1 cellular context compared by ENCODE assay signal in genomic region chr2:219576505-219577388, GRCh38.
TF ChIP-seq lines count a peak whose summit lies in the region.

No MANE protein-coding gene starts in this region.

TF ChIP-seq in HepG2, 621 proteins besides CTCF, POLR2A, EP300 and RAD21 (continued from another document and continues in another):
- TF ChIP-seq, protein P1, sequence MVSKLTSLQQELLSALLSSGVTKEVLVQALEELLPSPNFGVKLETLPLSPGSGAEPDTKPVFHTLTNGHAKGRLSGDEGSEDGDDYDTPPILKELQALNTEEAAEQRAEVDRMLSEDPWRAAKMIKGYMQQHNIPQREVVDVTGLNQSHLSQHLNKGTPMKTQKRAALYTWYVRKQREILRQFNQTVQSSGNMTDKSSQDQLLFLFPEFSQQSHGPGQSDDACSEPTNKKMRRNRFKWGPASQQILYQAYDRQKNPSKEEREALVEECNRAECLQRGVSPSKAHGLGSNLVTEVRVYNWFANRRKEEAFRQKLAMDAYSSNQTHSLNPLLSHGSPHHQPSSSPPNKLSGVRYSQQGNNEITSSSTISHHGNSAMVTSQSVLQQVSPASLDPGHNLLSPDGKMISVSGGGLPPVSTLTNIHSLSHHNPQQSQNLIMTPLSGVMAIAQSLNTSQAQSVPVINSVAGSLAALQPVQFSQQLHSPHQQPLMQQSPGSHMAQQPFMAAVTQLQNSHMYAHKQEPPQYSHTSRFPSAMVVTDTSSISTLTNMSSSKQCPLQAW (CRISPR knock-in tag; IDR thresholded peaks at IDR 0.05) = peak; percentile 99
- TF ChIP-seq U2AF2 (IDR thresholded peaks at IDR 0.05; ENCODE audit: low read depth, low read length) (0 out of 2 replicates have a peak, but pooled peaks have one; percentile 16), SRF (IDR thresholded peaks at IDR 0.05; ENCODE audit: low read depth, low read length) (0 out of 2 replicates have a peak, but pooled peaks have one; percentile 53), ZNF383 (CRISPR knock-in tag; IDR thresholded peaks at IDR 0.05; ENCODE audit: borderline replicate concordance) (no peak), CREB1 (IDR thresholded peaks at IDR 0.05) (peak; percentile 80), CREB1 (CRISPR knock-in tag; IDR thresholded peaks at IDR 0.05) (peak; percentile 74), RBM39 (IDR thresholded peaks at IDR 0.05; ENCODE audit: low read depth, low read length, poor library complexity, severe bottlenecking) (peak; percentile 70), ZNF136 (CRISPR knock-in tag; IDR thresholded peaks at IDR 0.05; ENCODE audit: low read depth) (peak; percentile 99), CENPX (CRISPR knock-in tag; IDR thresholded peaks at IDR 0.05) (no peak), NFATC3 (CRISPR knock-in tag; IDR thresholded peaks at IDR 0.05) (no peak; the same call in 1 of the 2 replicates), SYNCRIP (IDR thresholded peaks at IDR 0.05; ENCODE audit: insufficient read depth, low read depth, low read length) (no peak), SATB2 (CRISPR knock-in tag; IDR thresholded peaks at IDR 0.05) (no peak), ISL2 (CRISPR knock-in tag; IDR thresholded peaks at IDR 0.05) (peak; percentile 91), PTBP1 (IDR thresholded peaks at IDR 0.05; ENCODE audit: low read depth, low read length, poor library complexity, severe bottlenecking) (no peak), ZNF800 (CRISPR knock-in tag; IDR thresholded peaks at IDR 0.05) (peak; percentile 62; the same call in 1 of the 2 replicates), ZFP36L1 (CRISPR knock-in tag; IDR thresholded peaks at IDR 0.05) (peak; percentile 95), ZNF83 (CRISPR knock-in tag; IDR thresholded peaks at IDR 0.05; ENCODE audit: borderline replicate concordance) (no peak), ZNF3 (CRISPR knock-in tag; IDR thresholded peaks at IDR 0.05) (no peak), ZNF562 (CRISPR knock-in tag; IDR thresholded peaks at IDR 0.05; ENCODE audit: borderline replicate concordance) (no peak), ZNF839 (CRISPR knock-in tag; IDR thresholded peaks at IDR 0.05; ENCODE audit: borderline replicate concordance) (peak; percentile 20; the same call in 1 of the 2 replicates), GMEB2 (CRISPR knock-in tag; IDR thresholded peaks at IDR 0.05; ENCODE audit: low read depth) (0 out of 2 replicates have a peak, but pooled peaks have one; percentile 47), ZNF720 (CRISPR knock-in tag; IDR thresholded peaks at IDR 0.05) (no peak), ZNF224 (CRISPR knock-in tag; IDR thresholded peaks at IDR 0.05) (peak; percentile 93; the same call in 1 of the 2 replicates), ZNF446 (CRISPR knock-in tag; IDR thresholded peaks at IDR 0.05) (no peak), GLI4 (CRISPR knock-in tag; IDR thresholded peaks at IDR 0.05; ENCODE audit: borderline replicate concordance) (no peak), KDM5A (IDR thresholded peaks at IDR 0.05; ENCODE audit: borderline replicate concordance, low read length) (no peak; the same call in 1 of the 2 replicates), ZSCAN9 (CRISPR knock-in tag; IDR thresholded peaks at IDR 0.05; ENCODE audit: borderline replicate concordance) (peak; percentile 91; the same call in 1 of the 2 replicates), ZNF251 (CRISPR knock-in tag; IDR thresholded peaks at IDR 0.05) (no peak), ZNF782 (CRISPR knock-in tag; IDR thresholded peaks at IDR 0.05; ENCODE audit: borderline replicate concordance) (peak; percentile 91; the same call in 1 of the 2 replicates), ZNF124 (CRISPR knock-in tag; IDR thresholded peaks at IDR 0.05) (peak; percentile 97; the same call in 1 of the 2 replicates), ZNF232 (CRISPR knock-in tag; IDR thresholded peaks at IDR 0.05; ENCODE audit: borderline replicate concordance) (peak; percentile 74), ZKSCAN5 (CRISPR knock-in tag; IDR thresholded peaks at IDR 0.05) (no peak), RFX1 (IDR thresholded peaks at IDR 0.05) (no peak), SP2 (CRISPR knock-in tag; IDR thresholded peaks at IDR 0.05) (no peak; the same call in 1 of the 2 replicates), NFKBIZ (CRISPR knock-in tag; IDR thresholded peaks at IDR 0.05) (peak; percentile 84; the same call in 1 of the 2 replicates), SIX4 (CRISPR knock-in tag; IDR thresholded peaks at IDR 0.05) (peak; percentile 61; the same call in 1 of the 2 replicates), MXI1 (IDR thresholded peaks at IDR 0.05; ENCODE audit: borderline replicate concordance, low read depth, low read length) (peak; percentile 95; the same call in 2 of the 3 replicates), STAG1 (CRISPR knock-in tag; IDR thresholded peaks at IDR 0.05) (peak; percentile 39), TEAD2 (CRISPR knock-in tag; IDR thresholded peaks at IDR 0.05) (no peak), MEIS1 (CRISPR knock-in tag; IDR thresholded peaks at IDR 0.05; ENCODE audit: borderline replicate concordance) (peak; percentile 99), PBX3 (CRISPR knock-in tag; IDR thresholded peaks at IDR 0.05; ENCODE audit: borderline replicate concordance) (no peak; the same call in 1 of the 2 replicates), ZNF816 (CRISPR knock-in tag; IDR thresholded peaks at IDR 0.05; ENCODE audit: borderline replicate concordance) (peak; percentile 96), NFYC (CRISPR knock-in tag; IDR thresholded peaks at IDR 0.05) (no peak), ZNF747 (CRISPR knock-in tag; IDR thresholded peaks at IDR 0.05; ENCODE audit: borderline replicate concordance) (peak; percentile 96), ZNF230 (CRISPR knock-in tag; IDR thresholded peaks at IDR 0.05) (peak; percentile 96; the same call in 1 of the 2 replicates)
- TF ChIP-seq, protein P2, sequence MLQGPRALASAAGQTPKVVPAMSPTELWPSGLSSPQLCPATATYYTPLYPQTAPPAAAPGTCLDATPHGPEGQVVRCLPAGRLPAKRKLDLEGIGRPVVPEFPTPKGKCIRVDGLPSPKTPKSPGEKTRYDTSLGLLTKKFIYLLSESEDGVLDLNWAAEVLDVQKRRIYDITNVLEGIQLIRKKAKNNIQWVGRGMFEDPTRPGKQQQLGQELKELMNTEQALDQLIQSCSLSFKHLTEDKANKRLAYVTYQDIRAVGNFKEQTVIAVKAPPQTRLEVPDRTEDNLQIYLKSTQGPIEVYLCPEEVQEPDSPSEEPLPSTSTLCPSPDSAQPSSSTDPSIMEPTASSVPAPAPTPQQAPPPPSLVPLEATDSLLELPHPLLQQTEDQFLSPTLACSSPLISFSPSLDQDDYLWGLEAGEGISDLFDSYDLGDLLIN (CRISPR knock-in tag; IDR thresholded peaks at IDR 0.05; ENCODE audit: borderline replicate concordance) = peak; percentile 27; the same call in 1 of the 2 replicates
- TF ChIP-seq, protein P3, sequence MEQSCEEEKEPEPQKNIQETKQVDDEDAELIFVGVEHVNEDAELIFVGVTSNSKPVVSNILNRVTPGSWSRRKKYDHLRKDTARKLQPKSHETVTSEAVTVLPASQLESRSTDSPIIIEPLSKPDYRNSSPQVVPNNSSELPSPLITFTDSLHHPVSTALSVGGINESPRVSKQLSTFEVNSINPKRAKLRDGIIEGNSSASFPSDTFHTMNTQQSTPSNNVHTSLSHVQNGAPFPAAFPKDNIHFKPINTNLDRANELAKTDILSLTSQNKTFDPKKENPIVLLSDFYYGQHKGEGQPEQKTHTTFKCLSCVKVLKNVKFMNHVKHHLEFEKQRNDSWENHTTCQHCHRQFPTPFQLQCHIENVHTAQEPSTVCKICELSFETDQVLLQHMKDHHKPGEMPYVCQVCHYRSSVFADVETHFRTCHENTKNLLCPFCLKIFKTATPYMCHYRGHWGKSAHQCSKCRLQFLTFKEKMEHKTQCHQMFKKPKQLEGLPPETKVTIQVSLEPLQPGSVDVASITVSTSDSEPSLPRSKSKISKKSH (CRISPR knock-in tag; IDR thresholded peaks at IDR 0.05; ENCODE audit: borderline replicate concordance) = peak; percentile 87; the same call in 1 of the 2 replicates
- TF ChIP-seq, protein P4, sequence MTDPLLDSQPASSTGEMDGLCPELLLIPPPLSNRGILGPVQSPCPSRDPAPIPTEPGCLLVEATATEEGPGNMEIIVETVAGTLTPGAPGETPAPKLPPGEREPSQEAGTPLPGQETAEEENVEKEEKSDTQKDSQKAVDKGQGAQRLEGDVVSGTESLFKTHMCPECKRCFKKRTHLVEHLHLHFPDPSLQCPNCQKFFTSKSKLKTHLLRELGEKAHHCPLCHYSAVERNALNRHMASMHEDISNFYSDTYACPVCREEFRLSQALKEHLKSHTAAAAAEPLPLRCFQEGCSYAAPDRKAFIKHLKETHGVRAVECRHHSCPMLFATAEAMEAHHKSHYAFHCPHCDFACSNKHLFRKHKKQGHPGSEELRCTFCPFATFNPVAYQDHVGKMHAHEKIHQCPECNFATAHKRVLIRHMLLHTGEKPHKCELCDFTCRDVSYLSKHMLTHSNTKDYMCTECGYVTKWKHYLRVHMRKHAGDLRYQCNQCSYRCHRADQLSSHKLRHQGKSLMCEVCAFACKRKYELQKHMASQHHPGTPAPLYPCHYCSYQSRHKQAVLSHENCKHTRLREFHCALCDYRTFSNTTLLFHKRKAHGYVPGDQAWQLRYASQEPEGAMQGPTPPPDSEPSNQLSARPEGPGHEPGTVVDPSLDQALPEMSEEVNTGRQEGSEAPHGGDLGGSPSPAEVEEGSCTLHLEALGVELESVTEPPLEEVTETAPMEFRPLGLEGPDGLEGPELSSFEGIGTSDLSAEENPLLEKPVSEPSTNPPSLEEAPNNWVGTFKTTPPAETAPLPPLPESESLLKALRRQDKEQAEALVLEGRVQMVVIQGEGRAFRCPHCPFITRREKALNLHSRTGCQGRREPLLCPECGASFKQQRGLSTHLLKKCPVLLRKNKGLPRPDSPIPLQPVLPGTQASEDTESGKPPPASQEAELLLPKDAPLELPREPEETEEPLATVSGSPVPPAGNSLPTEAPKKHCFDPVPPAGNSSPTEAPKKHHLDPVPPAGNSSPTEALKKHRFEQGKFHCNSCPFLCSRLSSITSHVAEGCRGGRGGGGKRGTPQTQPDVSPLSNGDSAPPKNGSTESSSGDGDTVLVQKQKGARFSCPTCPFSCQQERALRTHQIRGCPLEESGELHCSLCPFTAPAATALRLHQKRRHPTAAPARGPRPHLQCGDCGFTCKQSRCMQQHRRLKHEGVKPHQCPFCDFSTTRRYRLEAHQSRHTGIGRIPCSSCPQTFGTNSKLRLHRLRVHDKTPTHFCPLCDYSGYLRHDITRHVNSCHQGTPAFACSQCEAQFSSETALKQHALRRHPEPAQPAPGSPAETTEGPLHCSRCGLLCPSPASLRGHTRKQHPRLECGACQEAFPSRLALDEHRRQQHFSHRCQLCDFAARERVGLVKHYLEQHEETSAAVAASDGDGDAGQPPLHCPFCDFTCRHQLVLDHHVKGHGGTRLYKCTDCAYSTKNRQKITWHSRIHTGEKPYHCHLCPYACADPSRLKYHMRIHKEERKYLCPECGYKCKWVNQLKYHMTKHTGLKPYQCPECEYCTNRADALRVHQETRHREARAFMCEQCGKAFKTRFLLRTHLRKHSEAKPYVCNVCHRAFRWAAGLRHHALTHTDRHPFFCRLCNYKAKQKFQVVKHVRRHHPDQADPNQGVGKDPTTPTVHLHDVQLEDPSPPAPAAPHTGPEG (CRISPR knock-in tag; IDR thresholded peaks at IDR 0.05) = no peak
- TF ChIP-seq, protein P5, sequence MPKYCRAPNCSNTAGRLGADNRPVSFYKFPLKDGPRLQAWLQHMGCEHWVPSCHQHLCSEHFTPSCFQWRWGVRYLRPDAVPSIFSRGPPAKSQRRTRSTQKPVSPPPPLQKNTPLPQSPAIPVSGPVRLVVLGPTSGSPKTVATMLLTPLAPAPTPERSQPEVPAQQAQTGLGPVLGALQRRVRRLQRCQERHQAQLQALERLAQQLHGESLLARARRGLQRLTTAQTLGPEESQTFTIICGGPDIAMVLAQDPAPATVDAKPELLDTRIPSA (CRISPR knock-in tag; IDR thresholded peaks at IDR 0.05; ENCODE audit: borderline replicate concordance) = no peak; the same call in 1 of the 2 replicates
- TF ChIP-seq, protein P6, sequence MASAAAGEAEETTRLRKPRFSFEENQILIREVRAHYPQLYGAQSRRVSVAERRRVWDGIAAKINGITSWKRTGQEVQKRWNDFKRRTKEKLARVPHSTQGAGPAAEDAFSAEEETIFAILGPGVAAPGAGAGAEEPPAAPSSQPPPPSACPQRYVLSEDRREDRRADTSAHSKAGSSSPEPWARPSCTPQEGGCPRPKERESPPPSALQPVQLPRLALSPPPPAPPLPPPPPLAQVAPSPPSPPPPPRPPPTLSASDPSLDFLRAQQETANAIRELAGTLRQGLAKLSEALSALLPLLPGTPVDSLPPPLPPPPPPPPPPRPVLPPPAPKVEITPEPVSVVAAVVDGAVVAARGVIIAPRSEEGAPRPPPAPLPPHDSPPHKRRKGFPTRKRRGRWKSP (CRISPR knock-in tag; IDR thresholded peaks at IDR 0.05) = peak; percentile 85
